In genomic region chr17:34081269-34081668, GRCh38 we compare ENCODE assay signal across 9 cellular contexts.
DNase-seq lines count a peak whose midpoint lies in the region; ATAC-seq, FAIRE-seq and TF ChIP-seq lines count a peak whose summit lies in the region.
"Had no signal": no experiment of that assay in that cellular context is flagged by ENCODE, and none has a peak within 500 bp of the region (broad histone marks: within the 10 kb centered on the region; RNA-seq: fewer than 3 reads in every experiment).

No MANE protein-coding gene starts in this region.

- in situ Hi-C loops in K562 (cut with MboI), result no loop called here

- CTCF ChIA-PET in K562 (lab: Yijun Ruan, JAX; ENCODE audit: low intra/inter-chr PET ratio), result no interaction called here

- H3K79me1 ChIP-seq in mesendoderm (ENCODE audit: low read length), result no peaks in the 10 kb centered on the region

- H3K56ac ChIP-seq in mesendoderm (ENCODE audit: low read length), result no peak overlapping the region

- H2BK120ac ChIP-seq in mesendoderm (ENCODE audit: low read depth, low read length), result no peak overlapping the region

- H3K4me1 ChIP-seq in Karpas-422 (ENCODE audit: low read length) (no peaks in the 10 kb centered on the region), K562 (replicated peaks in 1 of 2; ENCODE audit: control insufficient read depth in 2 of 2, insufficient read depth in 2 of 2, low read length in 2 of 2) (no peaks in the 10 kb centered on the region), mesendoderm (ENCODE audit: control insufficient read depth, low read depth, low read length) (no peaks in the 10 kb centered on the region)
- H3K4me1 ChIP-seq: prostate gland had no signal

- H3K27me3 ChIP-seq in Karpas-422 (ENCODE audit: low read length), result no peaks in the 10 kb centered on the region
- H3K27me3 ChIP-seq in K562 (ENCODE audit: control insufficient read depth in 2 of 2, insufficient read depth in 2 of 2, low read length in 2 of 2), result no peaks in the 10 kb centered on the region
- H3K27me3 ChIP-seq in mesendoderm (ENCODE audit: insufficient read depth, low read length, poor library complexity), result no peaks in the 10 kb centered on the region

- H4K8ac ChIP-seq in mesendoderm (ENCODE audit: low read depth, low read length), result no peak overlapping the region

- H3K36me3 ChIP-seq in Karpas-422 (ENCODE audit: insufficient read depth, low read length) (no peaks in the 10 kb centered on the region), K562 (ENCODE audit: control insufficient read depth, insufficient read depth, low read length) (no peaks in the 10 kb centered on the region), mesendoderm (ENCODE audit: control insufficient read depth, insufficient read depth, low read length) (no peaks in the 10 kb centered on the region)
- H3K36me3 ChIP-seq: prostate gland had no signal

- FAIRE-seq in K562 (lab: Jason Lieb, UNC), result peak; percentile 56

- H2AFZ ChIP-seq in Karpas-422 (ENCODE audit: low read length) (no peak overlapping the region), K562 (ENCODE audit: low read depth, low read length) (no peak overlapping the region)

- H3K27ac ChIP-seq in Karpas-422 (ENCODE audit: low read length), result no peak overlapping the region
- no peak overlapping the region for H3K27ac ChIP-seq in K562 (ENCODE audit: extremely low read depth, low read depth, low read length)
- H3K27ac ChIP-seq in mesendoderm (ENCODE audit: low read depth, low read length), result no peak overlapping the region
- H3K27ac ChIP-seq: prostate gland had no signal

- H4K20me1 ChIP-seq in Karpas-422 (ENCODE audit: insufficient read depth, low read depth, low read length) (no peaks in the 10 kb centered on the region), K562 (replicated peaks; ENCODE audit: control insufficient read depth, insufficient read depth, low read length) (no peaks in the 10 kb centered on the region)

- no peak for TF ChIP-seq EP300 in K562 (IDR thresholded peaks at IDR 0.05; ENCODE audit: low read length)

- H3K4me2 ChIP-seq in Karpas-422 (ENCODE audit: low read depth, low read length, poor library complexity, severe bottlenecking) (no peak overlapping the region), K562 (ENCODE audit: insufficient read depth, low read length) (no peak overlapping the region), mesendoderm (ENCODE audit: low read length) (no peak overlapping the region)

- H3K9ac ChIP-seq in Karpas-422 (ENCODE audit: low read length), result no peak overlapping the region
- no peak overlapping the region for H3K9ac ChIP-seq in K562 (ENCODE audit: insufficient read depth in 1 of 2, low read depth in 2 of 2, low read length in 2 of 2)
- no peak overlapping the region for H3K9ac ChIP-seq in mesendoderm (ENCODE audit: low read length)

- no peaks in the 10 kb centered on the region for H3K9me1 ChIP-seq in K562 (ENCODE audit: control insufficient read depth, insufficient read depth, low read length)

- H4K5ac ChIP-seq in mesendoderm (ENCODE audit: low read length), result no peak overlapping the region

- BruUV-seq in K562 (replicated peaks; lab: Mats Ljungman, UMichigan), result no TSS peak

- no peak overlapping the region for H3K23ac ChIP-seq in mesendoderm (ENCODE audit: low read length)

- no peak overlapping the region for H3K18ac ChIP-seq in mesendoderm (ENCODE audit: low read length)

- intact Hi-C loops in K562 (cut with micrococcal nuclease), result no loop called here

- H2BK15ac ChIP-seq in mesendoderm (replicated peaks; ENCODE audit: low read depth), result no peak overlapping the region

- H3K4me3 ChIP-seq in Karpas-422 (ENCODE audit: low read length) (no peak overlapping the region), K562 (no peak overlapping the region), mesendoderm (ENCODE audit: low read length) (no peak overlapping the region)
- H3K4me3 ChIP-seq: prostate gland had no signal

- H2AK5ac ChIP-seq in mesendoderm (ENCODE audit: low read length), result no peak overlapping the region

- ATAC-seq in K562 (peak; percentile 77), HG03432 (IDR thresholded peaks at IDR 0.05; ENCODE audit: unreplicated experiment) (no peak)

- no peak; a peak in 1 of 4 replicates for TF ChIP-seq RAD21 in K562 (CRISPR knock-in tag; conservative IDR thresholded peaks at IDR 0.05 in 1 of 2, IDR thresholded peaks at IDR 0.05 in 1 of 2)

- no peaks in the 10 kb centered on the region for H3K9me2 ChIP-seq in Karpas-422 (replicated peaks; ENCODE audit: insufficient read depth, low read length)

- DNase-seq in ELR (ENCODE audit: low read depth), result peak; percentile 5
- peak; percentile 58 for DNase-seq in Karpas-422
- DNase-seq in K562 (ENCODE audit: extremely low read depth in 1 of 4, low spot score in 3 of 4), result peak; percentile 19 to 32 (median 30)
- DNase-seq in mesendoderm, result peak; percentile 73
- no peak for DNase-seq in activated T-cell treated with anti-CD3 and anti-CD28 coated beads for 4 hours
- DNase-seq in DMS153 treated with DMSO at 0.1 percent for 48 hours (lab: John Stamatoyannopoulos, UW; ENCODE audit: unreplicated experiment), result no peak
- DNase-seq: central memory CD4-positive, alpha-beta T cell had no signal

- peak; percentile 48 to 56 (median 53) for TF ChIP-seq CTCF in K562 (IDR thresholded peaks at IDR 0.05 in 2 of 3, conservative IDR thresholded peaks at IDR 0.05 in 1 of 3; ENCODE audit: insufficient read depth in 2 of 3, low read depth in 1 of 3, low read length in 3 of 3)

- WGBS in K562 (ENCODE audit: insufficient coverage, low coverage, missing lambda C conversion rate), result 2% methylated on average over 3 of the region's 3 CpGs
- no CpG with 5 or more reads among the region's 3 CpGs for WGBS in mesendoderm (ENCODE audit: extremely low coverage, insufficient coverage, low lambda C conversion rate)

- H3K79me2 ChIP-seq in Karpas-422 (ENCODE audit: low read length) (no peaks in the 10 kb centered on the region), K562 (ENCODE audit: control insufficient read depth, insufficient read depth, low read length) (no peaks in the 10 kb centered on the region), mesendoderm (ENCODE audit: control insufficient read depth, insufficient read depth, low read length) (no peaks in the 10 kb centered on the region)

- no peaks in the 10 kb centered on the region for H3K9me3 ChIP-seq in Karpas-422 (ENCODE audit: low read length)
- no peaks in the 10 kb centered on the region for H3K9me3 ChIP-seq in K562 (replicated peaks; ENCODE audit: control insufficient read depth, insufficient read depth, low read depth, low read length)
- H3K9me3 ChIP-seq: prostate gland had no signal

- no peak overlapping the region for H3K4ac ChIP-seq in mesendoderm (ENCODE audit: low read depth, low read length)

- no peak overlapping the region for H2BK5ac ChIP-seq in mesendoderm (ENCODE audit: low read length)

- no peak for TF ChIP-seq POLR2A in K562 (conservative IDR thresholded peaks at IDR 0.05)

- POLR2A ChIA-PET in K562 (lab: Yijun Ruan, JAX), result interaction anchor here (0.9 kb wide), 1 partner anchor 15 kb away, joined by 3 read pairs; no protein-coding TSS in a partner anchor

TF ChIP-seq in K562, 482 proteins besides CTCF, POLR2A, EP300 and RAD21:
- TF ChIP-seq SMC3 (conservative IDR thresholded peaks at IDR 0.05; ENCODE audit: insufficient read depth, low read depth, low read length) (peak; percentile 56; the same call in 1 of the 2 replicates), ZNF239 (CRISPR knock-in tag; IDR thresholded peaks at IDR 0.05) (no peak), HMGN3 (IDR thresholded peaks at IDR 0.05; ENCODE audit: borderline replicate concordance, extremely low read depth, insufficient read length, low read depth, low read length) (no peak), KDM2B (CRISPR knock-in tag; IDR thresholded peaks at IDR 0.05) (no peak)

Comparison
In these comparisons a context has a peak if more than half of its experiments do, and no peak if none do; other contexts are left out.
1. DNase-seq: peak in ELR (single experiment), Karpas-422 (single experiment), K562 (4 of 4) and mesendoderm (single experiment); none in activated T-cell treated with anti-CD3 and anti-CD28 coated beads for 4 hours (single experiment) and DMS153 treated with DMSO at 0.1 percent for 48 hours (single experiment).